Comparison of ENCODE assay signal across 2 cellular contexts in genomic region chr6:39274471-39274870, GRCh38.
A peak's percentile ranks its signal among the peaks of the same experiment; 100 is the strongest.
TF ChIP-seq lines count a peak whose summit lies in the region.

No MANE protein-coding gene starts in this region.

TF ChIP-seq in Ishikawa, 13 proteins besides CTCF, POLR2A, EP300 and RAD21:
- TF ChIP-seq TCF12 (IDR thresholded peaks at IDR 0.05; ENCODE audit: low read depth), result peak; percentile 40; the same call in 1 of the 2 replicates
- no peak for TF ChIP-seq FOXM1 (IDR thresholded peaks at IDR 0.05; ENCODE audit: borderline replicate concordance, low read depth)

TF ChIP-seq in H1, 55 proteins besides CTCF, POLR2A, EP300 and RAD21:
- TF ChIP-seq ASH2L (IDR thresholded peaks at IDR 0.05; ENCODE audit: low read length), result no peak
- TF ChIP-seq HDAC6 (IDR thresholded peaks at IDR 0.05; ENCODE audit: low read depth, low read length), result no peak
